18 cellular contexts compared by ENCODE assay signal in genomic region chr17:28686296-28686695, GRCh38. TPM values are rescaled to one million over a fixed set of nuclear protein-coding genes. Genes with fewer than 3 reads are reported as not detected.
DNase-seq lines count a peak whose midpoint lies in the region; ATAC-seq and TF ChIP-seq lines count a peak whose summit lies in the region.
"Had no signal": no experiment of that assay in that cellular context is flagged by ENCODE, and none has a peak within 500 bp of the region (broad histone marks: within the 10 kb centered on the region; RNA-seq: fewer than 3 reads in every experiment).

No MANE protein-coding gene starts in this region.

- peak overlapping the region; percentile 91 for H3K27ac ChIP-seq in cingulate gyrus (ENCODE audit: low read depth, low read length)
- H3K27ac ChIP-seq: HL-60, SJSA1 had no signal

- no peaks in the 10 kb centered on the region for H3K4me1 Mint-ChIP-seq in nephron progenitor cell
- no peaks in the 10 kb centered on the region for H3K4me1 Mint-ChIP-seq in natural killer cell treated with Interleukin-12 subunit alpha and Interleukin-12 subunit beta and Interleukin-15 and Interleukin-18, amount 100 ng/mL, for 72 hours (ENCODE audit: low read depth in 2 of 2)
- H3K4me1 Mint-ChIP-seq: CD8-positive, alpha-beta memory T cell had no signal

- no peaks in the 10 kb centered on the region for H3K27me3 Mint-ChIP-seq in nephron progenitor cell (ENCODE audit: low read depth, poor library complexity)
- no peaks in the 10 kb centered on the region for H3K27me3 Mint-ChIP-seq in natural killer cell treated with Interleukin-12 subunit alpha and Interleukin-12 subunit beta and Interleukin-15 and Interleukin-18, amount 100 ng/mL, for 72 hours
- H3K27me3 Mint-ChIP-seq: CD8-positive, alpha-beta memory T cell had no signal

- no peaks in the 10 kb centered on the region for H3K9me3 Mint-ChIP-seq in nephron progenitor cell
- no peaks in the 10 kb centered on the region for H3K9me3 Mint-ChIP-seq in natural killer cell treated with Interleukin-12 subunit alpha and Interleukin-12 subunit beta and Interleukin-15 and Interleukin-18, amount 100 ng/mL, for 72 hours
- H3K9me3 Mint-ChIP-seq: CD8-positive, alpha-beta memory T cell had no signal

- ATAC-seq in GM18519 (IDR thresholded peaks at IDR 0.05; ENCODE audit: low FRiP score, unreplicated experiment): no peak
- ATAC-seq in natural killer cell treated with Interleukin-12 subunit alpha and Interleukin-12 subunit beta and Interleukin-15 and Interleukin-18, amount 100 ng/mL, for 72 hours: no peak

- H3K27ac Mint-ChIP-seq in nephron progenitor cell: peak overlapping the region; percentile 63
- H3K27ac Mint-ChIP-seq in natural killer cell treated with Interleukin-12 subunit alpha and Interleukin-12 subunit beta and Interleukin-15 and Interleukin-18, amount 100 ng/mL, for 72 hours: no peak overlapping the region

- peaks cover 90% of the 10 kb centered on the region for H3K36me3 Mint-ChIP-seq in nephron progenitor cell (ENCODE audit: low read depth)
- peaks cover 32% of the 10 kb centered on the region for H3K36me3 Mint-ChIP-seq in natural killer cell treated with Interleukin-12 subunit alpha and Interleukin-12 subunit beta and Interleukin-15 and Interleukin-18, amount 100 ng/mL, for 72 hours

- H3K4me3 Mint-ChIP-seq in nephron progenitor cell: no peak overlapping the region
- no peak overlapping the region for H3K4me3 Mint-ChIP-seq in natural killer cell treated with Interleukin-12 subunit alpha and Interleukin-12 subunit beta and Interleukin-15 and Interleukin-18, amount 100 ng/mL, for 72 hours
- H3K4me3 Mint-ChIP-seq: CD8-positive, alpha-beta memory T cell had no signal

- DNase-seq in NCI-H2171 (lab: John Stamatoyannopoulos, UW) (peak; percentile 37), NCI-H69 (lab: John Stamatoyannopoulos, UW) (peak; percentile 65), nephron progenitor cell (no peak), hippocampal formation (lab: John Stamatoyannopoulos, UW) (no peak)
- no peak for DNase-seq in activated CD4-positive, alpha-beta T cell treated with anti-CD3 and anti-CD28 coated beads for 48 hours
- DNase-seq in natural killer cell treated with Interleukin-12 subunit alpha and Interleukin-12 subunit beta and Interleukin-15 and Interleukin-18, amount 100 ng/mL, for 72 hours (ENCODE audit: low spot score): no peak
- DNase-seq: ACHN; C1 segment of cervical spinal cord; CD8-positive, alpha-beta memory T cell; GDM1; MM.1S; NCI-H1092; NCI-H1436 treated with DMSO at 0.1 percent for 48 hours; NCI-H2029 had no signal

- no peak for TF ChIP-seq CTCF in nephron progenitor cell (IDR thresholded peaks at IDR 0.05)

RNA-seq across cellular contexts. Expression of gene SUPT6H, which starts 24.3 kb away (rescaled TPM):
- 100 to 1,000 TPM; 118 to 133 TPM for total RNA-seq in natural killer cell treated with Interleukin-12 subunit alpha and Interleukin-12 subunit beta and Interleukin-15 and Interleukin-18, amount 100 ng/mL, for 72 hours

RNA-seq across cellular contexts. Expression of gene SDF2, which starts 24.6 kb away (rescaled TPM):
- total RNA-seq in natural killer cell treated with Interleukin-12 subunit alpha and Interleukin-12 subunit beta and Interleukin-15 and Interleukin-18, amount 100 ng/mL, for 72 hours: 10 to 100 TPM; 36.1 to 65.2 TPM

RNA-seq across cellular contexts. Expression of gene PROCA1, which starts 25.4 kb away (rescaled TPM):
- 1 to 10 TPM; 3.7 to 4.6 TPM for total RNA-seq in natural killer cell treated with Interleukin-12 subunit alpha and Interleukin-12 subunit beta and Interleukin-15 and Interleukin-18, amount 100 ng/mL, for 72 hours

RNA-seq across cellular contexts. Expression of gene RAB34, which starts 31.4 kb away (rescaled TPM):
- total RNA-seq in natural killer cell treated with Interleukin-12 subunit alpha and Interleukin-12 subunit beta and Interleukin-15 and Interleukin-18, amount 100 ng/mL, for 72 hours: 10 to 100 TPM in 1 of 2 donors, 1 to 10 TPM in 1; 8.5 to 25.7 TPM

RNA-seq across cellular contexts. Expression of gene RPL23A, which starts 33.5 kb away (rescaled TPM):
- 1,000 to 10,000 TPM; 1,264 to 1,439 TPM for total RNA-seq in natural killer cell treated with Interleukin-12 subunit alpha and Interleukin-12 subunit beta and Interleukin-15 and Interleukin-18, amount 100 ng/mL, for 72 hours

Comparison
In these comparisons a context has a peak if more than half of its experiments do, and no peak if none do; other contexts are left out.
1. DNase-seq: peak in NCI-H2171 (single experiment) and NCI-H69 (single experiment); none in nephron progenitor cell (single experiment), hippocampal formation (0 of 2), activated CD4-positive, alpha-beta T cell treated with anti-CD3 and anti-CD28 coated beads for 48 hours (single experiment) and natural killer cell treated with Interleukin-12 subunit alpha and Interleukin-12 subunit beta and Interleukin-15 and Interleukin-18, amount 100 ng/mL, for 72 hours (single experiment).